1 cellular context compared by ENCODE assay signal in the genomic region with DNA sequence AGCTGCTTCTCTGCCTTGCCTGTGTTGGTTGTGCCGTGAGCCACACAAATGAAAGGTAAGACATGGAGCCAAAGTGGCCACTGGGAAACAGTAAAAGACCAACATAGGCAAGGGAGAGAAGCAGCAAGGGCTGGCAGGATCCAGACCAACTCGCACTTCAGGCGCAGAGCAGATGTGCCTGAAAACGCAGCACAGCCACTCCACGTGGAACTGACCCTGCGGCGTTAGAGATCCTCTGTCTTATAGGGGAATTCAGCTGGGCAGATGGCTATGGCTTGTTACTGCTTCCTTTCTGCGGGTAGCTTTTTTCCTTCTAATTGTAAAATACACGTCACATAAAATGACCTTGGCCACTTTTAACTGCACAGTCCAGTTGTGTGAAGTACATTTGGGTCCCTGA.
TF ChIP-seq lines count a peak whose summit lies in the region.

No MANE protein-coding gene starts in this region.

TF ChIP-seq in K562, 482 proteins besides CTCF, POLR2A, EP300 and RAD21:
- TF ChIP-seq POLR2G (IDR thresholded peaks at IDR 0.05; ENCODE audit: low read depth, low read length): 0 out of 2 replicates have a peak, but pooled peaks have one; percentile 36
- TF ChIP-seq RBM22 (IDR thresholded peaks at IDR 0.05; ENCODE audit: low read depth, low read length, poor library complexity, severe bottlenecking): peak; percentile 29
- TF ChIP-seq TAF7 (tag; IDR thresholded peaks at IDR 0.05): no peak
